13 cellular contexts compared by ENCODE assay signal in genomic region chr5:143398053-143398355, GRCh38. TPM values are rescaled to one million over a fixed set of nuclear protein-coding genes. Genes with fewer than 3 reads are reported as not detected.
DNase-seq lines count a peak whose midpoint lies in the region; ATAC-seq, FAIRE-seq and TF ChIP-seq lines count a peak whose summit lies in the region.
"Had no signal": no experiment of that assay in that cellular context is flagged by ENCODE, and none has a peak within 500 bp of the region (broad histone marks: within the 10 kb centered on the region; RNA-seq: fewer than 3 reads in every experiment).

No MANE protein-coding gene starts in this region.

- intact Hi-C loops in heart left ventricle (cut with DNase I) (loop anchor here in 3 of 10 donors (5.0 to 10.0 kb wide), 4 partner anchors 51 to 173 kb away; no protein-coding TSS in a partner anchor), left cardiac atrium (cut with DNase I) (loop anchor here in 1 of 2 donors (5.0 kb wide), 1 partner anchor 71 kb away; no protein-coding TSS in a partner anchor), kidney (cut with DNase I) (loop anchor here (10.0 kb wide), 1 partner anchor 393 kb away; no protein-coding TSS in a partner anchor), tibial artery (cut with DNase I; ENCODE audit: low total_unique reads) (no loop called here)

- no peak for TF ChIP-seq CTCF in heart left ventricle (IDR thresholded peaks at IDR 0.05)
- no peak for TF ChIP-seq CTCF in kidney (IDR thresholded peaks at IDR 0.05; ENCODE audit: borderline replicate concordance, extremely low read depth, insufficient read depth)
- TF ChIP-seq CTCF in tibial artery (IDR thresholded peaks at IDR 0.05) = no peak

- H3K36me3 ChIP-seq in heart left ventricle (peaks cover 0 to 15% (median 9%) of the 10 kb centered on the region in 9 donors), adipocyte (ENCODE audit: control insufficient read depth, insufficient read depth, low read length, severe bottlenecking) (peaks cover 10% of the 10 kb centered on the region), kidney (ENCODE audit: control insufficient read depth in 1 of 2, insufficient read depth in 2 of 2, low read length in 2 of 2) (no peaks in the 10 kb centered on the region), tibial artery (no peaks in the 10 kb centered on the region)
- H3K36me3 ChIP-seq: thyroid gland had no signal

- H3K9ac ChIP-seq in adipocyte (ENCODE audit: low read length) (peak overlapping the region; percentile 97), kidney (ENCODE audit: low read length in 2 of 2) (peak overlapping the region in 1 of 2 donors; percentile 31)

- no peaks in the 10 kb centered on the region for H3K9me3 ChIP-seq in heart left ventricle
- no peaks in the 10 kb centered on the region for H3K9me3 ChIP-seq in adipocyte (ENCODE audit: control insufficient read depth, low read length)
- H3K9me3 ChIP-seq in kidney (ENCODE audit: control insufficient read depth in 1 of 2, low read length in 2 of 2) = no peaks in the 10 kb centered on the region
- H3K9me3 ChIP-seq in tibial artery = no peaks in the 10 kb centered on the region
- H3K9me3 ChIP-seq: thyroid gland had no signal

- 28 to 37% (median 36%) methylated on average over 2 of the region's 2 CpGs for WGBS in heart left ventricle, 4 donors

- peak overlapping the region in 11 of 12 donors; percentile 5 to 95 (median 86) for H3K4me3 ChIP-seq in heart left ventricle
- peak overlapping the region; percentile 93 for H3K4me3 ChIP-seq in adipocyte (ENCODE audit: low read length)
- H3K4me3 ChIP-seq in kidney (ENCODE audit: low read length in 2 of 2) = peak overlapping the region; percentile 48 to 91
- H3K4me3 ChIP-seq in tibial artery = peak overlapping the region; percentile 78 to 94
- H3K4me3 ChIP-seq: thyroid gland had no signal

- ATAC-seq in heart left ventricle (no peak), left cardiac atrium (no peak)
- ATAC-seq: sciatic nerve had no signal

- no peak for FAIRE-seq in kidney (lab: Jason Lieb, UNC)

- TF ChIP-seq POLR2A in heart left ventricle (IDR thresholded peaks at IDR 0.05) = no peak

- H3K27me3 ChIP-seq in heart left ventricle (no peaks in the 10 kb centered on the region), adipocyte (replicated peaks; ENCODE audit: control insufficient read depth, insufficient read depth, low read length) (no peaks in the 10 kb centered on the region), tibial artery (no peaks in the 10 kb centered on the region)
- H3K27me3 ChIP-seq: thyroid gland had no signal

- H3K4me1 ChIP-seq in heart left ventricle (peaks cover 0 to 92% (median 64%) of the 10 kb centered on the region in 12 donors), adipocyte (ENCODE audit: control insufficient read depth, insufficient read depth, low read length) (peaks cover 41% of the 10 kb centered on the region), kidney (ENCODE audit: control insufficient read depth in 1 of 2, insufficient read depth in 1 of 2, low read depth in 1 of 2, low read length in 2 of 2) (peaks cover 0 to 24% of the 10 kb centered on the region in 2 donors), tibial artery (peaks cover 0 to 83% (median 25%) of the 10 kb centered on the region in 4 donors)

- peak overlapping the region in 3 of 12 donors; percentile 19 to 99 (median 28) for H3K27ac ChIP-seq in heart left ventricle
- H3K27ac ChIP-seq in kidney (ENCODE audit: low read depth in 2 of 2, low read length in 2 of 2) = no peak overlapping the region
- peak overlapping the region in 1 of 2 donors; percentile 98 for H3K27ac ChIP-seq in tibial artery

- DNase-seq in heart left ventricle (no peak), left cardiac atrium (no peak), adipocyte (ENCODE audit: low read depth) (no peak), kidney (no peak), tibial artery (no peak), globus pallidus (ENCODE audit: low spot score) (no peak), DMS53 (lab: John Stamatoyannopoulos, UW) (no peak)
- DNase-seq in stimulated activated CD8-positive, alpha-beta memory T cell treated with anti-CD3 and anti-CD28 coated beads, Interleukin-4, amount 100 ng/mL, for 48 hours = no peak
- DNase-seq: activated CD4-positive, alpha-beta T cell treated with anti-CD3 and anti-CD28 coated beads, Interleukin-2, amount 50 U/mL, for 4 hours; foreskin melanocyte; NCI-H524; thyroid gland had no signal

RNA-seq across cellular contexts. Expression of gene NR3C1, which starts 5.5 kb away (rescaled TPM):
- total RNA-seq in heart left ventricle = 10 to 100 TPM; 29.6 to 73.7 (median 50.6) TPM
- polyA plus RNA-seq in heart left ventricle = 10 to 100 TPM; 10.4 to 21.5 TPM
- total RNA-seq in left cardiac atrium = 10 to 100 TPM; 39.0 to 51.7 TPM
- total RNA-seq in kidney = 69.0 TPM
- polyA plus RNA-seq in kidney (ENCODE audit: insufficient read depth, low read depth, low replicate concordance) = 23.4 TPM
